2 cellular contexts compared by ENCODE assay signal in the genomic region with DNA sequence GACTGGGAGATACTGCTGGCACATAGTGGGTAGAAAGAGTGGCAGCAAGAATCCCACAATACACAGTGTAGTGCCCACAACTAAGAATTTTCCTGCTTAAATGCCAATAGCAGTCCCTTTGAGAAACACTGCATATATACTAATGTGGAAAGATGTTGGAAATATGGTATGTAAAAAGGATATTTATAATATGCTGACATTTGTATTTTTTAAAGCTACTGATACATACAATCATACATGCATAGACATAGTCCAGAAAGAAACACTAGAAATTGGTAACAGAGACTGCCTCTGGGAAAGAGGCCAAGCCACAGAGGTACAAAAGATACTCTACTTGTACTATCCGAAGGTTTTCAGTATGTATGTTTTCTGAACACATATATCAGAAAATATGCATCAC.
TF ChIP-seq lines count a peak whose summit lies in the region.

No MANE protein-coding gene starts in this region.

TF ChIP-seq in SK-N-SH treated with all-trans-retinoic acid at 6 μM for 48 hours, 23 proteins besides CTCF, POLR2A, EP300 and RAD21 (continued from another document):
- TF ChIP-seq, protein P1, sequence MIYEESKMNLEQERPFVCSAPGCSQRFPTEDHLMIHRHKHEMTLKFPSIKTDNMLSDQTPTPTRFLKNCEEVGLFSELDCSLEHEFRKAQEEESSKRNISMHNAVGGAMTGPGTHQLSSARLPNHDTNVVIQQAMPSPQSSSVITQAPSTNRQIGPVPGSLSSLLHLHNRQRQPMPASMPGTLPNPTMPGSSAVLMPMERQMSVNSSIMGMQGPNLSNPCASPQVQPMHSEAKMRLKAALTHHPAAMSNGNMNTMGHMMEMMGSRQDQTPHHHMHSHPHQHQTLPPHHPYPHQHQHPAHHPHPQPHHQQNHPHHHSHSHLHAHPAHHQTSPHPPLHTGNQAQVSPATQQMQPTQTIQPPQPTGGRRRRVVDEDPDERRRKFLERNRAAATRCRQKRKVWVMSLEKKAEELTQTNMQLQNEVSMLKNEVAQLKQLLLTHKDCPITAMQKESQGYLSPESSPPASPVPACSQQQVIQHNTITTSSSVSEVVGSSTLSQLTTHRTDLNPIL (CRISPR knock-in tag; IDR thresholded peaks at IDR 0.05; ENCODE audit: low read depth): no peak
- no peak for TF ChIP-seq GLIS3 (CRISPR knock-in tag; IDR thresholded peaks at IDR 0.05)

TF ChIP-seq in SK-N-SH, 30 proteins besides CTCF, POLR2A, EP300 and RAD21 (continued from another document):
- TF ChIP-seq FOXM1 (IDR thresholded peaks at IDR 0.05; ENCODE audit: low read depth): no peak
- TF ChIP-seq NFIC (IDR thresholded peaks at IDR 0.05; ENCODE audit: borderline replicate concordance): no peak
- no peak for TF ChIP-seq YY1 (IDR thresholded peaks at IDR 0.05; ENCODE audit: low read depth)
- TF ChIP-seq, protein P2, sequence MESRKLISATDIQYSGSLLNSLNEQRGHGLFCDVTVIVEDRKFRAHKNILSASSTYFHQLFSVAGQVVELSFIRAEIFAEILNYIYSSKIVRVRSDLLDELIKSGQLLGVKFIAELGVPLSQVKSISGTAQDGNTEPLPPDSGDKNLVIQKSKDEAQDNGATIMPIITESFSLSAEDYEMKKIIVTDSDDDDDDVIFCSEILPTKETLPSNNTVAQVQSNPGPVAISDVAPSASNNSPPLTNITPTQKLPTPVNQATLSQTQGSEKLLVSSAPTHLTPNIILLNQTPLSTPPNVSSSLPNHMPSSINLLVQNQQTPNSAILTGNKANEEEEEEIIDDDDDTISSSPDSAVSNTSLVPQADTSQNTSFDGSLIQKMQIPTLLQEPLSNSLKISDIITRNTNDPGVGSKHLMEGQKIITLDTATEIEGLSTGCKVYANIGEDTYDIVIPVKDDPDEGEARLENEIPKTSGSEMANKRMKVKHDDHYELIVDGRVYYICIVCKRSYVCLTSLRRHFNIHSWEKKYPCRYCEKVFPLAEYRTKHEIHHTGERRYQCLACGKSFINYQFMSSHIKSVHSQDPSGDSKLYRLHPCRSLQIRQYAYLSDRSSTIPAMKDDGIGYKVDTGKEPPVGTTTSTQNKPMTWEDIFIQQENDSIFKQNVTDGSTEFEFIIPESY (IDR thresholded peaks at IDR 0.05; ENCODE audit: borderline replicate concordance, low read depth): no peak
